ENCODE assay signal across 10 cellular contexts in the genomic region with DNA sequence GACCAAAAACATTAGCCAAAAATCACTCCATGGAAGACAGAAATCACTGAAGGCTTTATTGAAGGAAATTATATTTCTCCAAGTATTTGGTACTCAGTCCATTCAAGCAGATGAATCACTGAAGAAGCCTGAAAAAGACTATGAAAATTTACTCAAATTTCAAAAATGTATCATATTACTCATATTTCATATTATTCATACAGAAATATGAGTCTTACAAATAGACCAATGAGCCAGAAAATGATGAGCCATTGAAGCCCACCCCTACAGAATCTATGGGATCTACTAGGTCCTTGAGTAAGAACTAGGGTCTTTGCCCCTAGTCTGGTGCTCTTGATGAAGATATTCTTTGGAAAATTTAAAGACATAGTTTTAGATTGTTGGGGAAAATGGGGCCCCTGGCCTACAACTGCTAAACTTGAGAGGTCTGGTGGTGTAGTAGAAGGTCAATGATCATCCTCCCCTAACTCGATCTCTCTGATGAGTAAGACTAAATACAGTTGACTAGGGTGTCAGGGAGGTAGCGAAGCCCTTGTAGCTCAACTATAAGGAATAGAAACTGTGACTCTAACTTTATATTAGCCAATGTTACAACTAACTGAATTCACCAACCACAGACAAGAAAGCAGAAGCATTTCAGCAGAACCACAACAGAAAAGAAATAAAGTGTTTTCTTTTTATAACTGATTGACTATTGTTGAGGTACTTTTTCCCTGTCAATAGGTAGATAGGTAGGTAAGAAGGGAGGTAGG.
DNase-seq lines count a peak whose midpoint lies in the region; ATAC-seq and TF ChIP-seq lines count a peak whose summit lies in the region.
"Had no signal": no experiment of that assay in that cellular context is flagged by ENCODE, and none has a peak within 500 bp of the region (broad histone marks: within the 10 kb centered on the region; RNA-seq: fewer than 3 reads in every experiment).

No MANE protein-coding gene starts in this region.

- peak overlapping the region in 1 of 2 donors; percentile 57 for H3K27ac ChIP-seq in right atrium auricular region

- peaks cover 5% of the 10 kb centered on the region for H3K36me3 Mint-ChIP-seq in chondrocyte (ENCODE audit: low read depth)
- H3K36me3 Mint-ChIP-seq in stimulated activated naive B cell treated with anti-CD40 and anti-IgM and Interleukin-4, amounts not matched to agents 10 μg/mL and 1 μg/mL and 100 μg/mL, for 72 hours, result peaks cover 13 to 42% of the 10 kb centered on the region in 2 donors

- H3K4me1 ChIP-seq in right atrium auricular region, result peaks cover 0 to 18% of the 10 kb centered on the region in 2 donors

- peak; percentile 95 to 98 for ATAC-seq in stimulated activated naive B cell treated with anti-CD40 and anti-IgM and Interleukin-4, amounts not matched to agents 10 μg/mL and 1 μg/mL and 100 μg/mL, for 72 hours (replicated peaks)

- no peaks in the 10 kb centered on the region for H3K27me3 Mint-ChIP-seq in chondrocyte (ENCODE audit: low read depth)
- H3K27me3 Mint-ChIP-seq in stimulated activated naive B cell treated with anti-CD40 and anti-IgM and Interleukin-4, amounts not matched to agents 10 μg/mL and 1 μg/mL and 100 μg/mL, for 72 hours, result no peaks in the 10 kb centered on the region

- H3K27ac Mint-ChIP-seq in chondrocyte (ENCODE audit: unreplicated experiment), result peak overlapping the region; percentile 90
- peak overlapping the region; percentile 83 for H3K27ac Mint-ChIP-seq in stimulated activated naive B cell treated with anti-CD40 and anti-IgM and Interleukin-4, amounts not matched to agents 10 μg/mL and 1 μg/mL and 100 μg/mL, for 72 hours

- peak; percentile 15 for DNase-seq in activated CD4-positive, alpha-beta T cell treated with anti-CD3 and anti-CD28 coated beads for 48 hours
- no peak for DNase-seq in activated CD4-positive, alpha-beta T cell treated with anti-CD3 and anti-CD28 coated beads for 1 hour
- DNase-seq in NOMO-1 (lab: John Stamatoyannopoulos, UW; ENCODE audit: unreplicated experiment in 2 of 2) (peak; percentile 78 to 98), chondrocyte (ENCODE audit: low spot score) (no peak), posterior vena cava (ENCODE audit: low spot score) (no peak), right atrium auricular region (ENCODE audit: low spot score) (no peak), germinal center (ENCODE audit: low spot score) (no peak)
- no peak for DNase-seq in stimulated activated naive B cell treated with anti-CD40 and anti-IgM and Interleukin-4, amounts not matched to agents 10 μg/mL and 1 μg/mL and 100 μg/mL, for 72 hours
- DNase-seq: ACHN, NCI-H1105 treated with DMSO at 0.1 percent for 48 hours had no signal

- H3K27me3 ChIP-seq in right atrium auricular region, result no peaks in the 10 kb centered on the region

- no peak overlapping the region for H3K4me3 ChIP-seq in right atrium auricular region

- H3K4me1 Mint-ChIP-seq in chondrocyte (ENCODE audit: low read depth), result peaks cover 49% of the 10 kb centered on the region
- H3K4me1 Mint-ChIP-seq in stimulated activated naive B cell treated with anti-CD40 and anti-IgM and Interleukin-4, amounts not matched to agents 10 μg/mL and 1 μg/mL and 100 μg/mL, for 72 hours, result peaks cover 18 to 25% of the 10 kb centered on the region in 2 donors

- H3K9me3 ChIP-seq in right atrium auricular region, result no peaks in the 10 kb centered on the region

- no peaks in the 10 kb centered on the region for H3K36me3 ChIP-seq in right atrium auricular region

- no peak for TF ChIP-seq CTCF in chondrocyte (IDR thresholded peaks at IDR 0.05)
- no peak for TF ChIP-seq CTCF in right atrium auricular region (IDR thresholded peaks at IDR 0.05)

- no peak overlapping the region for H3K4me3 Mint-ChIP-seq in chondrocyte (ENCODE audit: unreplicated experiment)
- H3K4me3 Mint-ChIP-seq in stimulated activated naive B cell treated with anti-CD40 and anti-IgM and Interleukin-4, amounts not matched to agents 10 μg/mL and 1 μg/mL and 100 μg/mL, for 72 hours, result peak overlapping the region; percentile 18 to 47

- intact Hi-C loops in posterior vena cava (cut with DNase I), result no loop called here

- peaks cover 4% of the 10 kb centered on the region for H3K9me3 Mint-ChIP-seq in chondrocyte (ENCODE audit: low read depth)
- H3K9me3 Mint-ChIP-seq in stimulated activated naive B cell treated with anti-CD40 and anti-IgM and Interleukin-4, amounts not matched to agents 10 μg/mL and 1 μg/mL and 100 μg/mL, for 72 hours, result no peaks in the 10 kb centered on the region

Comparison
In these comparisons a context has a peak if more than half of its experiments do, and no peak if none do; other contexts are left out.
1. DNase-seq: peak in activated CD4-positive, alpha-beta T cell treated with anti-CD3 and anti-CD28 coated beads for 48 hours (single experiment) and NOMO-1 (2 of 2); none in activated CD4-positive, alpha-beta T cell treated with anti-CD3 and anti-CD28 coated beads for 1 hour (single experiment), chondrocyte (single experiment), stimulated activated naive B cell treated with anti-CD40 and anti-IgM and Interleukin-4, amounts not matched to agents 10 μg/mL and 1 μg/mL and 100 μg/mL, for 72 hours (single experiment), posterior vena cava (single experiment), right atrium auricular region (single experiment) and germinal center (single experiment).